22 cellular contexts compared by ENCODE assay signal in genomic region chr20:48531505-48531904, GRCh38.
DNase-seq lines count a peak whose midpoint lies in the region; TF ChIP-seq lines count a peak whose summit lies in the region.
"Had no signal": no experiment of that assay in that cellular context is flagged by ENCODE, and none has a peak within 500 bp of the region (broad histone marks: within the 10 kb centered on the region; RNA-seq: fewer than 3 reads in every experiment).

No MANE protein-coding gene starts in this region.

- H3K4me1 ChIP-seq in colonic mucosa (no peaks in the 10 kb centered on the region), neural progenitor cell (no peaks in the 10 kb centered on the region)
- H3K4me1 ChIP-seq: HAP-1 had no signal

- no peaks in the 10 kb centered on the region for H3K27me3 ChIP-seq in colonic mucosa
- no peaks in the 10 kb centered on the region for H3K27me3 ChIP-seq in neural progenitor cell

- no peak overlapping the region for H3K4me2 ChIP-seq in neural progenitor cell
- H3K4me2 ChIP-seq: KMS-11, SK-N-SH had no signal

- H3K36me3 Mint-ChIP-seq in activated naive CD4-positive, alpha-beta T cell treated with anti-CD3 and anti-CD28 coated beads, Interleukin-2, amount 50 U/mL, for 24 hours: no peaks in the 10 kb centered on the region
- H3K36me3 Mint-ChIP-seq in neural progenitor cell: no peaks in the 10 kb centered on the region
- H3K36me3 Mint-ChIP-seq: CD8-positive, alpha-beta T cell had no signal

- H3K79me2 ChIP-seq in neural progenitor cell (ENCODE audit: low read depth): no peaks in the 10 kb centered on the region

- no peaks in the 10 kb centered on the region for H3K4me1 Mint-ChIP-seq in activated naive CD4-positive, alpha-beta T cell treated with anti-CD3 and anti-CD28 coated beads, Interleukin-2, amount 50 U/mL, for 24 hours
- H3K4me1 Mint-ChIP-seq in neural progenitor cell: peaks cover 9% of the 10 kb centered on the region

- TF ChIP-seq CTCF in colonic mucosa (IDR thresholded peaks at IDR 0.05): no peak
- no peak for TF ChIP-seq CTCF in neural progenitor cell (IDR thresholded peaks at IDR 0.05)

- H3K9ac ChIP-seq in colonic mucosa (ENCODE audit: low read depth in 2 of 2, low read length in 2 of 2) (no peak overlapping the region), neural progenitor cell (no peak overlapping the region)
- H3K9ac ChIP-seq: GM23248, KMS-11, SK-N-SH had no signal

- peaks cover 4% of the 10 kb centered on the region for H3K27me3 Mint-ChIP-seq in activated naive CD4-positive, alpha-beta T cell treated with anti-CD3 and anti-CD28 coated beads, Interleukin-2, amount 50 U/mL, for 24 hours
- peaks cover 12% of the 10 kb centered on the region for H3K27me3 Mint-ChIP-seq in neural progenitor cell (ENCODE audit: insufficient read depth, low read depth)

- no peaks in the 10 kb centered on the region for H3K9me3 Mint-ChIP-seq in activated naive CD4-positive, alpha-beta T cell treated with anti-CD3 and anti-CD28 coated beads, Interleukin-2, amount 50 U/mL, for 24 hours
- H3K9me3 Mint-ChIP-seq in neural progenitor cell: no peaks in the 10 kb centered on the region
- H3K9me3 Mint-ChIP-seq: CD8-positive, alpha-beta T cell had no signal

- no peak overlapping the region for H3K27ac ChIP-seq in colonic mucosa
- H3K27ac ChIP-seq in neural progenitor cell: no peak overlapping the region
- H3K27ac ChIP-seq: GM23248, KMS-11 had no signal

- no peaks in the 10 kb centered on the region for H3K9me3 ChIP-seq in colonic mucosa
- no peaks in the 10 kb centered on the region for H3K9me3 ChIP-seq in neural progenitor cell (ENCODE audit: low read depth)
- H3K9me3 ChIP-seq: SK-N-SH had no signal

- no peak overlapping the region for H2AFZ ChIP-seq in neural progenitor cell (replicated peaks)
- H2AFZ ChIP-seq: GM23248 had no signal

- peak overlapping the region; percentile 57 for H3K27ac Mint-ChIP-seq in activated naive CD4-positive, alpha-beta T cell treated with anti-CD3 and anti-CD28 coated beads, Interleukin-2, amount 50 U/mL, for 24 hours
- H3K27ac Mint-ChIP-seq in neural progenitor cell: no peak overlapping the region
- H3K27ac Mint-ChIP-seq: CD8-positive, alpha-beta T cell had no signal

- H3F3A ChIP-seq in neural progenitor cell (ENCODE audit: low read depth): no peaks in the 10 kb centered on the region

- intact Hi-C loops in colonic mucosa (cut with DNase I): no loop called here

- no peaks in the 10 kb centered on the region for H4K20me1 ChIP-seq in neural progenitor cell (ENCODE audit: low read depth)

- H3K36me3 ChIP-seq in colonic mucosa: no peaks in the 10 kb centered on the region
- H3K36me3 ChIP-seq in neural progenitor cell: no peaks in the 10 kb centered on the region
- H3K36me3 ChIP-seq: HAP-1 had no signal

- no peak overlapping the region for H3K4me3 Mint-ChIP-seq in activated naive CD4-positive, alpha-beta T cell treated with anti-CD3 and anti-CD28 coated beads, Interleukin-2, amount 50 U/mL, for 24 hours
- no peak overlapping the region for H3K4me3 Mint-ChIP-seq in neural progenitor cell
- H3K4me3 Mint-ChIP-seq: CD8-positive, alpha-beta T cell had no signal

- DNase-seq in activated naive CD4-positive, alpha-beta T cell treated with Interleukin-2 at 50 U/mL for 16 hours: no peak
- peak; percentile 32 for DNase-seq in M059J (ENCODE audit: low read depth)
- DNase-seq in colonic mucosa: peak; percentile 3
- DNase-seq in superior temporal gyrus (ENCODE audit: extremely low spot score): peak; percentile 31
- no peak for DNase-seq in neural progenitor cell (ENCODE audit: low spot score)
- DNase-seq in NCI-H774 (lab: John Stamatoyannopoulos, UW): no peak
- no peak for DNase-seq in activated effector memory CD4-positive, alpha-beta T cell treated with Interleukin-2 at 50 U/mL for 16 hours
- DNase-seq: 8988T; CD8-positive, alpha-beta T cell; DMS79; GM23248; NCI-H1048; NCI-H1436; NCI-H2029; NCI-H2171 treated with DMSO at 0.1 percent for 48 hours; NCI-H446; NCI-H69; Right ventricle myocardium superior; SK-N-SH had no signal

- H3K4me3 ChIP-seq in colonic mucosa (no peak overlapping the region), neural progenitor cell (no peak overlapping the region)
- H3K4me3 ChIP-seq: GM23248, HAP-1 had no signal

Comparison
In these comparisons a context has a peak if more than half of its experiments do, and no peak if none do; other contexts are left out.
1. DNase-seq: peak in M059J (single experiment), colonic mucosa (single experiment) and superior temporal gyrus (single experiment); none in activated naive CD4-positive, alpha-beta T cell treated with Interleukin-2 at 50 U/mL for 16 hours (single experiment), neural progenitor cell (single experiment), NCI-H774 (single experiment) and activated effector memory CD4-positive, alpha-beta T cell treated with Interleukin-2 at 50 U/mL for 16 hours (single experiment).